Comparison of ENCODE assay signal across 1 cellular context in genomic region chr17:58412910-58413630, GRCh38.
TF ChIP-seq lines count a peak whose summit lies in the region.

No MANE protein-coding gene starts in this region.

TF ChIP-seq in HepG2, 621 proteins besides CTCF, POLR2A, EP300 and RAD21 (continued from another document and continues in another):
- peak; percentile 93 for TF ChIP-seq AFF4 (CRISPR knock-in tag; IDR thresholded peaks at IDR 0.05)
- no peak for TF ChIP-seq ZNF264 (CRISPR knock-in tag; IDR thresholded peaks at IDR 0.05)
- no peak for TF ChIP-seq FUBP1 (CRISPR knock-in tag; IDR thresholded peaks at IDR 0.05; ENCODE audit: borderline replicate concordance)
- no peak for TF ChIP-seq NR3C1 (CRISPR knock-in tag; IDR thresholded peaks at IDR 0.05)
- no peak for TF ChIP-seq BRCA1 (CRISPR knock-in tag; IDR thresholded peaks at IDR 0.05)
- no peak for TF ChIP-seq CENPBD1 (CRISPR knock-in tag; IDR thresholded peaks at IDR 0.05; ENCODE audit: borderline replicate concordance, low read depth)
- TF ChIP-seq ZNF430 (CRISPR knock-in tag; IDR thresholded peaks at IDR 0.05), result no peak
- no peak for TF ChIP-seq ZNF34 (CRISPR knock-in tag; IDR thresholded peaks at IDR 0.05; ENCODE audit: borderline replicate concordance)
- TF ChIP-seq GLI4 (CRISPR knock-in tag; IDR thresholded peaks at IDR 0.05; ENCODE audit: borderline replicate concordance), result no peak
- TF ChIP-seq ARID2 (CRISPR knock-in tag; IDR thresholded peaks at IDR 0.05; ENCODE audit: borderline replicate concordance), result no peak
- TF ChIP-seq PAXIP1 (CRISPR knock-in tag; conservative IDR thresholded peaks at IDR 0.05), result peak; percentile 54; the same call in 1 of the 2 replicates
- TF ChIP-seq KAT2B (IDR thresholded peaks at IDR 0.05; ENCODE audit: borderline replicate concordance, low read depth, low read length), result no peak
- TF ChIP-seq AHDC1 (CRISPR knock-in tag; IDR thresholded peaks at IDR 0.05; ENCODE audit: borderline replicate concordance), result 0 out of 2 replicates have a peak, but pooled peaks have one; percentile 20
- TF ChIP-seq FOSL2 (CRISPR knock-in tag; IDR thresholded peaks at IDR 0.05), result no peak
- TF ChIP-seq ZFP36L1 (CRISPR knock-in tag; IDR thresholded peaks at IDR 0.05), result no peak
- no peak for TF ChIP-seq ZNF350 (CRISPR knock-in tag; IDR thresholded peaks at IDR 0.05; ENCODE audit: borderline replicate concordance, low read depth)
- TF ChIP-seq HMG20A (CRISPR knock-in tag; IDR thresholded peaks at IDR 0.05; ENCODE audit: borderline replicate concordance), result peak; percentile 85
- TF ChIP-seq ZNF773 (CRISPR knock-in tag; IDR thresholded peaks at IDR 0.05; ENCODE audit: borderline replicate concordance), result no peak
- TF ChIP-seq POGZ (CRISPR knock-in tag; IDR thresholded peaks at IDR 0.05), result no peak
- TF ChIP-seq HNRNPUL1 (IDR thresholded peaks at IDR 0.05; ENCODE audit: low read depth, low read length), result no peak; the same call in 1 of the 2 replicates
- TF ChIP-seq SAFB2 (CRISPR knock-in tag; IDR thresholded peaks at IDR 0.05; ENCODE audit: borderline replicate concordance, low read depth), result no peak
- no peak for TF ChIP-seq ZNF777 (CRISPR knock-in tag; IDR thresholded peaks at IDR 0.05)
- TF ChIP-seq CREBL2 (CRISPR knock-in tag; IDR thresholded peaks at IDR 0.05; ENCODE audit: borderline replicate concordance), result no peak
- no peak for TF ChIP-seq SALL2 (CRISPR knock-in tag; IDR thresholded peaks at IDR 0.05)
- no peak for TF ChIP-seq PHF21A (CRISPR knock-in tag; IDR thresholded peaks at IDR 0.05)
- TF ChIP-seq TRIM24 (CRISPR knock-in tag; IDR thresholded peaks at IDR 0.05), result no peak
- TF ChIP-seq SMAD9 (CRISPR knock-in tag; IDR thresholded peaks at IDR 0.05), result no peak
- no peak for TF ChIP-seq GMEB1 (CRISPR knock-in tag; IDR thresholded peaks at IDR 0.05; ENCODE audit: borderline replicate concordance)
- TF ChIP-seq ZNF781 (CRISPR knock-in tag; IDR thresholded peaks at IDR 0.05; ENCODE audit: borderline replicate concordance, not compliant biosample characterization), result no peak
- no peak for TF ChIP-seq NRL (CRISPR knock-in tag; IDR thresholded peaks at IDR 0.05; ENCODE audit: borderline replicate concordance)
- TF ChIP-seq ZNF446 (CRISPR knock-in tag; IDR thresholded peaks at IDR 0.05), result no peak
- 0 out of 2 replicates have a peak, but pooled peaks have one; percentile 33 for TF ChIP-seq TGIF2 (CRISPR knock-in tag; IDR thresholded peaks at IDR 0.05)
- peak; percentile 52; the same call in 1 of the 2 replicates for TF ChIP-seq ZNF792 (CRISPR knock-in tag; IDR thresholded peaks at IDR 0.05)
- TF ChIP-seq ZSCAN9 (CRISPR knock-in tag; IDR thresholded peaks at IDR 0.05; ENCODE audit: borderline replicate concordance), result 0 out of 2 replicates have a peak, but pooled peaks have one; percentile 35
- no peak for TF ChIP-seq MXD3 (CRISPR knock-in tag; IDR thresholded peaks at IDR 0.05)
- peak; percentile 65 for TF ChIP-seq RBM22 (optimal IDR thresholded peaks at IDR 0.05; ENCODE audit: low read length)
- no peak for TF ChIP-seq ZNF567 (CRISPR knock-in tag; IDR thresholded peaks at IDR 0.05; ENCODE audit: borderline replicate concordance)
- peak; percentile 49; the same call in 1 of the 2 replicates for TF ChIP-seq DMAP1 (CRISPR knock-in tag; IDR thresholded peaks at IDR 0.05)
- TF ChIP-seq NFKB2 (CRISPR knock-in tag; IDR thresholded peaks at IDR 0.05; ENCODE audit: borderline replicate concordance), result no peak
- TF ChIP-seq NR2C2 (CRISPR knock-in tag; IDR thresholded peaks at IDR 0.05; ENCODE audit: borderline replicate concordance), result peak; percentile 46; the same call in 1 of the 2 replicates
- no peak for TF ChIP-seq ZNF30 (CRISPR knock-in tag; IDR thresholded peaks at IDR 0.05)
- TF ChIP-seq ZNF614 (CRISPR knock-in tag; IDR thresholded peaks at IDR 0.05; ENCODE audit: borderline replicate concordance), result no peak
- TF ChIP-seq ZNF20 (CRISPR knock-in tag; IDR thresholded peaks at IDR 0.05), result no peak
- no peak for TF ChIP-seq HNF4G (IDR thresholded peaks at IDR 0.05; ENCODE audit: borderline replicate concordance, low read depth, low read length)
- TF ChIP-seq HNF4G (CRISPR knock-in tag; IDR thresholded peaks at IDR 0.05; ENCODE audit: borderline replicate concordance, low read depth), result no peak
- no peak for TF ChIP-seq RFX1 (IDR thresholded peaks at IDR 0.05)
- TF ChIP-seq ZBTB3 (CRISPR knock-in tag; IDR thresholded peaks at IDR 0.05; ENCODE audit: borderline replicate concordance, low read depth), result no peak
- TF ChIP-seq HOXD1 (CRISPR knock-in tag; IDR thresholded peaks at IDR 0.05), result no peak
- no peak for TF ChIP-seq ZFP62 (CRISPR knock-in tag; IDR thresholded peaks at IDR 0.05)
- no peak for TF ChIP-seq ZKSCAN1 (IDR thresholded peaks at IDR 0.05; ENCODE audit: low read length)
- no peak for TF ChIP-seq HNRNPH1 (optimal IDR thresholded peaks at IDR 0.05; ENCODE audit: low read depth, low read length)
- TF ChIP-seq GTF2F1 (IDR thresholded peaks at IDR 0.05; ENCODE audit: low read length), result no peak
- no peak for TF ChIP-seq FOXA1 (IDR thresholded peaks at IDR 0.05)
- peak; percentile 89 for TF ChIP-seq FOXA1 (CRISPR knock-in tag; IDR thresholded peaks at IDR 0.05)
- TF ChIP-seq ZNF329 (CRISPR knock-in tag; IDR thresholded peaks at IDR 0.05; ENCODE audit: low read depth), result no peak
- no peak for TF ChIP-seq MAFK (conservative IDR thresholded peaks at IDR 0.05 in 1 of 2, IDR thresholded peaks at IDR 0.05 in 1 of 2; ENCODE audit: low read length in 2 of 2)
